ENCODE assay signal across 9 cellular contexts in genomic region chr17:50950002-50950877, GRCh38.
DNase-seq lines count a peak whose midpoint lies in the region; ATAC-seq, FAIRE-seq and TF ChIP-seq lines count a peak whose summit lies in the region.
"Had no signal": no experiment of that assay in that cellular context is flagged by ENCODE, and none has a peak within 500 bp of the region (broad histone marks: within the 10 kb centered on the region; RNA-seq: fewer than 3 reads in every experiment).

No MANE protein-coding gene starts in this region.

- WGBS in HUES64, result 32% methylated on average over 25 of the region's 25 CpGs

- H3K27ac ChIP-seq in HUES64 (ENCODE audit: low read depth, low read length) (peak overlapping the region; percentile 5; the same call in 1 of the 2 replicates), thoracic aorta (peak overlapping the region; percentile 77 to 79)

- peak; percentile 74 for ATAC-seq in thoracic aorta (ENCODE audit: insufficient number of reproducible peaks, low FRiP score, low read depth)
- ATAC-seq in GM18519 (IDR thresholded peaks at IDR 0.05; ENCODE audit: low FRiP score, unreplicated experiment), result no peak

- 0 out of 2 replicates have a peak, but pooled peaks cover under 1% of the 10 kb centered on the region for H3K27me3 ChIP-seq in HUES64 (ENCODE audit: insufficient read depth, low read length)
- no peaks in the 10 kb centered on the region for H3K27me3 ChIP-seq in thoracic aorta (replicated peaks; ENCODE audit: insufficient read depth)

- TF ChIP-seq CTCF in fibroblast of the aortic adventitia (IDR thresholded peaks at IDR 0.05; ENCODE audit: insufficient read depth, low read length), result peak; percentile 76
- TF ChIP-seq CTCF in nephron progenitor cell (IDR thresholded peaks at IDR 0.05), result peak; percentile 50
- TF ChIP-seq CTCF in thoracic aorta (IDR thresholded peaks at IDR 0.05), result peak; percentile 83

- H3K4me3 Mint-ChIP-seq in nephron progenitor cell, result no peak overlapping the region

- no peaks in the 10 kb centered on the region for H3K9me3 ChIP-seq in HUES64 (ENCODE audit: insufficient read depth, low read depth, low read length)
- H3K9me3 ChIP-seq in thoracic aorta, result no peaks in the 10 kb centered on the region

- peaks cover 7% of the 10 kb centered on the region for H3K27me3 Mint-ChIP-seq in nephron progenitor cell (ENCODE audit: low read depth, poor library complexity)

- H3K36me3 Mint-ChIP-seq in nephron progenitor cell (ENCODE audit: low read depth), result no peaks in the 10 kb centered on the region

- H3K9me3 Mint-ChIP-seq in nephron progenitor cell, result no peaks in the 10 kb centered on the region

- FAIRE-seq in G401.6 (lab: Jason Lieb, UNC) (peak; percentile 90), RCC 7860 (lab: Jason Lieb, UNC) (peak; percentile 54)
- FAIRE-seq: frontal cortex had no signal

- DNase-seq in RCC 7860 (ENCODE audit: low spot score) (peak; percentile 76), fibroblast of the aortic adventitia (ENCODE audit: low read depth) (peak; percentile 89), nephron progenitor cell (peak; percentile 63), thoracic aorta (ENCODE audit: low spot score) (peak; percentile 56)
- DNase-seq in activated effector memory CD4-positive, alpha-beta T cell treated with Interleukin-2 at 50 U/mL for 16 hours, result peak; percentile 44

- H3K4me1 Mint-ChIP-seq in nephron progenitor cell, result peaks cover 78% of the 10 kb centered on the region

- no peak overlapping the region for H3K27ac Mint-ChIP-seq in nephron progenitor cell

- no peak overlapping the region for H3K9ac ChIP-seq in HUES64 (ENCODE audit: low read depth, low read length)

- no peaks in the 10 kb centered on the region for H3K36me3 ChIP-seq in HUES64 (ENCODE audit: insufficient read depth, low read length)
- H3K36me3 ChIP-seq in thoracic aorta, result no peaks in the 10 kb centered on the region

- peaks cover 20% of the 10 kb centered on the region for H3K4me1 ChIP-seq in HUES64 (ENCODE audit: insufficient read depth, low read length)
- H3K4me1 ChIP-seq in thoracic aorta (ENCODE audit: control insufficient read depth in 1 of 2, low read depth in 2 of 2), result peaks cover 23 to 38% of the 10 kb centered on the region in 2 donors

- H3K4me3 ChIP-seq in HUES64 (ENCODE audit: low read length), result no peak overlapping the region
- H3K4me3 ChIP-seq in fibroblast of the aortic adventitia (ENCODE audit: low read depth, low read length), result peak overlapping the region; percentile 39
- peak overlapping the region; percentile 34 for H3K4me3 ChIP-seq in thoracic aorta
